ENCODE assay signal across 25 cellular contexts in genomic region chr4:182225257-182225852, GRCh38. TPM values are rescaled to one million over a fixed set of nuclear protein-coding genes. Genes with fewer than 3 reads are reported as not detected.
DNase-seq lines count a peak whose midpoint lies in the region; ATAC-seq, FAIRE-seq and TF ChIP-seq lines count a peak whose summit lies in the region.
"Had no signal": no experiment of that assay in that cellular context is flagged by ENCODE, and none has a peak within 500 bp of the region (broad histone marks: within the 10 kb centered on the region; RNA-seq: fewer than 3 reads in every experiment).

No MANE protein-coding gene starts in this region.

- H3K27ac Mint-ChIP-seq in astrocyte (ENCODE audit: unreplicated experiment): peak overlapping the region; percentile 43
- no peak overlapping the region for H3K27ac Mint-ChIP-seq in natural killer cell treated with Interleukin-12 subunit alpha and Interleukin-12 subunit beta and Interleukin-15 and Interleukin-18, amount 100 ng/mL, for 72 hours
- H3K27ac Mint-ChIP-seq: CD8-positive, alpha-beta T cell had no signal

- peak overlapping the region; percentile 4 for H3K4ac ChIP-seq in trophoblast cell (ENCODE audit: low read depth, low read length)

- H3K9me3 Mint-ChIP-seq in astrocyte (ENCODE audit: unreplicated experiment): no peaks in the 10 kb centered on the region
- H3K9me3 Mint-ChIP-seq in natural killer cell treated with Interleukin-12 subunit alpha and Interleukin-12 subunit beta and Interleukin-15 and Interleukin-18, amount 100 ng/mL, for 72 hours: no peaks in the 10 kb centered on the region
- H3K9me3 Mint-ChIP-seq: CD8-positive, alpha-beta T cell had no signal

- H3K4me2 ChIP-seq in astrocyte (ENCODE audit: low read length) (no peak overlapping the region), trophoblast cell (ENCODE audit: low read length) (no peak overlapping the region)

- H3K4me3 ChIP-seq in astrocyte (ENCODE audit: insufficient read depth, low read depth, low read length) (no peak overlapping the region), trophoblast cell (ENCODE audit: low read depth, low read length) (no peak overlapping the region), SJCRH30 (no peak overlapping the region)
- H3K4me3 ChIP-seq: SK-N-MC had no signal

- peaks cover 2% of the 10 kb centered on the region for H3K36me3 Mint-ChIP-seq in astrocyte (ENCODE audit: low read depth, unreplicated experiment)
- H3K36me3 Mint-ChIP-seq in natural killer cell treated with Interleukin-12 subunit alpha and Interleukin-12 subunit beta and Interleukin-15 and Interleukin-18, amount 100 ng/mL, for 72 hours: no peaks in the 10 kb centered on the region
- H3K36me3 Mint-ChIP-seq: CD8-positive, alpha-beta T cell had no signal

- H3K18ac ChIP-seq in trophoblast cell (ENCODE audit: low read length): peak overlapping the region; percentile 20

- no peaks in the 10 kb centered on the region for H3K9me3 ChIP-seq in astrocyte (ENCODE audit: insufficient read depth, low read depth, low read length)
- no peaks in the 10 kb centered on the region for H3K9me3 ChIP-seq in trophoblast cell (ENCODE audit: insufficient read depth, low read depth, low read length)
- no peaks in the 10 kb centered on the region for H3K9me3 ChIP-seq in SJCRH30 (replicated peaks)

- H4K91ac ChIP-seq in trophoblast cell (ENCODE audit: low read depth, low read length): peak overlapping the region; percentile 11

- H3K4me1 Mint-ChIP-seq in astrocyte (ENCODE audit: low read depth, unreplicated experiment): peaks cover 24% of the 10 kb centered on the region
- no peaks in the 10 kb centered on the region for H3K4me1 Mint-ChIP-seq in natural killer cell treated with Interleukin-12 subunit alpha and Interleukin-12 subunit beta and Interleukin-15 and Interleukin-18, amount 100 ng/mL, for 72 hours (ENCODE audit: low read depth in 2 of 2)

- H3K9ac ChIP-seq in astrocyte (ENCODE audit: low read length): no peak overlapping the region
- H3K9ac ChIP-seq in trophoblast cell (ENCODE audit: low read length): no peak overlapping the region

- H3K79me2 ChIP-seq in astrocyte (ENCODE audit: insufficient read depth, low read length) (peaks cover 26% of the 10 kb centered on the region), trophoblast cell (ENCODE audit: control insufficient read depth, insufficient read depth, low read length, poor library complexity) (peaks cover 10% of the 10 kb centered on the region)

- H3K27me3 Mint-ChIP-seq in astrocyte (ENCODE audit: low read depth, unreplicated experiment): no peaks in the 10 kb centered on the region
- no peaks in the 10 kb centered on the region for H3K27me3 Mint-ChIP-seq in natural killer cell treated with Interleukin-12 subunit alpha and Interleukin-12 subunit beta and Interleukin-15 and Interleukin-18, amount 100 ng/mL, for 72 hours

- TF ChIP-seq CTCF in astrocyte (IDR thresholded peaks at IDR 0.05; ENCODE audit: insufficient read depth, low read depth, low read length): no peak

- no peak overlapping the region for H3K23ac ChIP-seq in trophoblast cell (ENCODE audit: low read length)

- H3K27me3 ChIP-seq in astrocyte (ENCODE audit: insufficient read depth, low read length) (no peaks in the 10 kb centered on the region), trophoblast cell (ENCODE audit: insufficient read depth, low read length) (no peaks in the 10 kb centered on the region), SJCRH30 (no peaks in the 10 kb centered on the region)

- H2BK120ac ChIP-seq in trophoblast cell (ENCODE audit: insufficient read depth, low read length, poor library complexity): peak overlapping the region; percentile 8

- WGBS in trophoblast cell (ENCODE audit: extremely low coverage, insufficient coverage, insufficient read length): no CpG with 5 or more reads among the region's 9 CpGs

- H3K4me3 Mint-ChIP-seq in astrocyte (ENCODE audit: unreplicated experiment): no peak overlapping the region
- H3K4me3 Mint-ChIP-seq in natural killer cell treated with Interleukin-12 subunit alpha and Interleukin-12 subunit beta and Interleukin-15 and Interleukin-18, amount 100 ng/mL, for 72 hours: no peak overlapping the region
- H3K4me3 Mint-ChIP-seq: CD8-positive, alpha-beta T cell had no signal

- no peak overlapping the region for H3K27ac ChIP-seq in astrocyte (ENCODE audit: low read depth, low read length)
- H3K27ac ChIP-seq in trophoblast cell (ENCODE audit: low read depth, low read length): peak overlapping the region; percentile 7
- H3K27ac ChIP-seq in SJCRH30: no peak overlapping the region
- H3K27ac ChIP-seq: 22Rv1, SK-N-MC had no signal

- ATAC-seq in natural killer cell treated with Interleukin-12 subunit alpha and Interleukin-12 subunit beta and Interleukin-15 and Interleukin-18, amount 100 ng/mL, for 72 hours: no peak
- ATAC-seq: CD8-positive, alpha-beta T cell; HCT116; Right ventricle myocardium inferior had no signal

- H3K79me1 ChIP-seq in trophoblast cell (ENCODE audit: low read length): peaks cover 16% of the 10 kb centered on the region

- H4K20me1 ChIP-seq in astrocyte (ENCODE audit: insufficient read depth, low read length): no peaks in the 10 kb centered on the region

- H3K14ac ChIP-seq in trophoblast cell (ENCODE audit: low read length): peak overlapping the region; percentile 44

- FAIRE-seq in astrocyte (lab: Jason Lieb, UNC): no peak
- FAIRE-seq: GM18507 had no signal

- H2BK12ac ChIP-seq in trophoblast cell (ENCODE audit: low read length): peak overlapping the region; percentile 85

- H2AFZ ChIP-seq in astrocyte (ENCODE audit: low read depth, low read length) (no peak overlapping the region), trophoblast cell (ENCODE audit: insufficient read depth, low read length, poor library complexity) (no peak overlapping the region)

- H3K36me3 ChIP-seq in astrocyte (ENCODE audit: insufficient read depth, low read length): no peaks in the 10 kb centered on the region
- H3K36me3 ChIP-seq in trophoblast cell (ENCODE audit: control insufficient read depth in 1 of 2, insufficient read depth in 2 of 2, low read length in 2 of 2): peaks cover 0 to 2% of the 10 kb centered on the region in 2 experiments
- H3K36me3 ChIP-seq in SJCRH30: no peaks in the 10 kb centered on the region

- H4K12ac ChIP-seq in trophoblast cell (ENCODE audit: low read depth, low read length): no peak overlapping the region

- no peak overlapping the region for H2AK5ac ChIP-seq in trophoblast cell (ENCODE audit: low read length)

- H2BK5ac ChIP-seq in trophoblast cell (ENCODE audit: low read depth, low read length, poor library complexity): peak overlapping the region; percentile 31

- DNase-seq in NCI-H1105 treated with DMSO at 0.1 percent for 48 hours (lab: John Stamatoyannopoulos, UW) (peak; percentile 61), NCI-H1105 (lab: John Stamatoyannopoulos, UW) (no peak), NCI-H510A treated with DMSO at 0.1 percent for 48 hours (lab: John Stamatoyannopoulos, UW) (peak; percentile 25), astrocyte (ENCODE audit: low read depth) (no peak), trophoblast cell (no peak), AML-193 (lab: John Stamatoyannopoulos, UW) (no peak), SJCRH30 (no peak)
- no peak for DNase-seq in natural killer cell treated with Interleukin-12 subunit alpha and Interleukin-12 subunit beta and Interleukin-15 and Interleukin-18, amount 100 ng/mL, for 72 hours (ENCODE audit: low spot score)
- DNase-seq: C1 segment of cervical spinal cord; Calu3; CD8-positive, alpha-beta T cell; DMS53; GDM1; GOT3; KG1; NCI-H1092; NCI-H146; NCI-H2029; NCI-H2171 treated with DMSO at 0.1 percent for 48 hours; NCI-H774 had no signal

- H3K4me1 ChIP-seq in astrocyte (ENCODE audit: insufficient read depth, low read length) (peaks cover 3% of the 10 kb centered on the region), trophoblast cell (ENCODE audit: control insufficient read depth in 1 of 2, insufficient read depth in 2 of 2, low read length in 2 of 2) (peaks cover 12 to 21% of the 10 kb centered on the region in 2 experiments), SJCRH30 (no peaks in the 10 kb centered on the region)

- peak overlapping the region; percentile 10 for H4K8ac ChIP-seq in trophoblast cell (ENCODE audit: low read depth, low read length)

RNA-seq across cellular contexts. Expression of gene TENM3, which starts 17.8 kb away (rescaled TPM):
- 127 TPM in 2 replicates for total RNA-seq in astrocyte
- polyA plus RNA-seq in trophoblast cell (2013): 112 and 119 TPM in 2 replicates
- total RNA-seq in SJCRH30 (2014; rRNA removed; shearing (Covaris generic)): 57.4 and 58.5 TPM in 2 replicates
- total RNA-seq in natural killer cell treated with Interleukin-12 subunit alpha and Interleukin-12 subunit beta and Interleukin-15 and Interleukin-18, amount 100 ng/mL, for 72 hours: not detected
- total RNA-seq: CD8-positive, alpha-beta T cell had no signal

Comparison
In these comparisons a context has a peak if more than half of its experiments do, and no peak if none do; other contexts are left out.
1. DNase-seq: peak in NCI-H1105 treated with DMSO at 0.1 percent for 48 hours (single experiment) and NCI-H510A treated with DMSO at 0.1 percent for 48 hours (single experiment); none in NCI-H1105 (single experiment), astrocyte (single experiment), trophoblast cell (0 of 2), AML-193 (0 of 2), SJCRH30 (0 of 2) and natural killer cell treated with Interleukin-12 subunit alpha and Interleukin-12 subunit beta and Interleukin-15 and Interleukin-18, amount 100 ng/mL, for 72 hours (single experiment).
2. RNA of gene TENM3, which starts 17.8 kb away (total RNA-seq): 127 TPM in astrocyte and 57.4 to 58.5 TPM in SJCRH30; not detected in natural killer cell treated with Interleukin-12 subunit alpha and Interleukin-12 subunit beta and Interleukin-15 and Interleukin-18, amount 100 ng/mL, for 72 hours; every median in the first group is over 10 times any median in the second.